Comparison of ENCODE assay signal across 9 cellular contexts in the genomic region with DNA sequence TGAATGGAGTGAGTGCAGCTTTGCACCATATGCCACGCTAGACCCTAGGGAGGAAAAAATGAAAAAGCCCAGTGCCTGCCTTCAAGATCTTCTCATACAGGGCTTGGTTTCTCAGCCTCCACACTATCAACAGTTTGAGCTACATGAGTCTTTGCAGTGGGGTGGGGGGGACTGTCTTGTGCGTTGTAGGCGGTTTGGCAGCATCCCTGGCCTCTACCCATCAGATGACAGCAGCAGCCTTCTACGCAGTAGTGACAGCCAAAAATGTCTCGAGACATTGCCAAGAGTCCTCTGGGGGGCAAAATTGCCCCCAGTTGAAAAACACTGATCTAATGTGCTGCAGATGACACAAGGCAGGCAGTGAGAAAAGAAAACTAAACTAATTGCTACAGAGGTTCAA. TPM values are rescaled to one million over a fixed set of nuclear protein-coding genes. Genes with fewer than 3 reads are reported as not detected.
"Had no signal": no experiment of that assay in that cellular context is flagged by ENCODE, and none has a peak within 500 bp of the region (broad histone marks: within the 10 kb centered on the region; RNA-seq: fewer than 3 reads in every experiment).

No MANE protein-coding gene starts in this region.

- H3K4me3 ChIP-seq: GM23338 had no signal

- H3K27ac Mint-ChIP-seq: GM23338, H9, IgD-negative memory B cell had no signal

- H3K36me3 Mint-ChIP-seq: IgD-negative memory B cell had no signal

- H3K9me3 Mint-ChIP-seq: GM23338, H9, IgD-negative memory B cell had no signal

- H3K4me3 Mint-ChIP-seq: GM23338, H9, IgD-negative memory B cell had no signal

- DNase-seq: H9, HCEC 1CT, KBM-7 had no signal

- H3K27ac ChIP-seq: HL-60, KMS-11 had no signal

RNA-seq across cellular contexts. Expression of a gene that starts 6.2 kb away (rescaled TPM):
- total RNA-seq: H9, HepG2, HT1080 had no signal
- polyA plus RNA-seq: HepG2, IgD-negative memory B cell had no signal
